In the genomic region with DNA sequence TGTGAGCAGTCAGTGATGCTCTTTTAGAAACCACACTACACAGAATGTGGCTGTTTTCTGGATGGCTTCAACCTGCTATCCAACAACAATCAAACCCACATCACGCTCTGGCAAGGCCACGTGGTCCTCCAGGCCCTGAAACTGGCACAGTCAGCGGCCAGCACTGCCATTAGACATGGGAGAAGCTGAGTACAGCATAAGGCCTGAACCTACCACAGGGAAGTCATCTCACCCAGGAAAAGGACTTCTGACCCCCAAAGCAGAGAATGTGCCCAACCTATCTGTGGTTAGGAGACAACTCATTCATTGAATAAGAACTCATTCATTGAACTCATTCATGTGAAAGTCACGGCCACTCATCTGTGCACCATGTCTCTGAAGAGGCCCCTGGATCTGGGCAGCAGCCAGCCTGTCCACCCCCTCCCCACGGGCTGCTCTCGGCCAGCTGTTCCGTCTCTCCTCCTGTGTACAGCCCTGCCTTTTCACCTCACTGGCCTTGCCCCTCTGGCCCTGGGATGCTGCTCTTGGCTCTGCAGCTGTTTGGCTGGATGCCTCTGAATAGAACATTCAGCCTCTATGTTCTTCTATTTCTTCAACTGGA, we compare ENCODE assay signal across 12 cellular contexts. TPM values are rescaled to one million over a fixed set of nuclear protein-coding genes. Genes with fewer than 3 reads are reported as not detected.
DNase-seq lines count a peak whose midpoint lies in the region; ATAC-seq and TF ChIP-seq lines count a peak whose summit lies in the region.
"Had no signal": no experiment of that assay in that cellular context is flagged by ENCODE, and none has a peak within 500 bp of the region (broad histone marks: within the 10 kb centered on the region; RNA-seq: fewer than 3 reads in every experiment).

No MANE protein-coding gene starts in this region.

- H3K27ac ChIP-seq in neuronal stem cell (replicated peaks; ENCODE audit: low read length) = no peak overlapping the region
- peak overlapping the region; percentile 11 for H3K27ac ChIP-seq in upper lobe of right lung
- H3K27ac ChIP-seq: foreskin keratinocyte, SK-N-MC had no signal

- intact Hi-C loops in Right ventricle myocardium inferior (cut with DNase I) (loop anchor here (1.0 to 5.0 kb wide), 2 partner anchors 12 to 40 kb away; partner anchors contain the start of gene C1orf198), cardiac septum (cut with DNase I) (no loop called here), upper lobe of right lung (cut with DNase I) (no loop called here)

- no peak overlapping the region for H2BK120ac ChIP-seq in neuronal stem cell (ENCODE audit: low read depth, low read length)

- H2AFZ ChIP-seq in neuronal stem cell (ENCODE audit: low read length) = no peak overlapping the region

- no peaks in the 10 kb centered on the region for H3K27me3 ChIP-seq in neuronal stem cell (ENCODE audit: control insufficient read depth in 3 of 3, insufficient read depth in 3 of 3, low read depth in 1 of 3, low read length in 3 of 3)
- H3K27me3 ChIP-seq in upper lobe of right lung = no peaks in the 10 kb centered on the region

- H3K23ac ChIP-seq in neuronal stem cell (ENCODE audit: low read depth, low read length, poor library complexity) = no peak overlapping the region

- DNase-seq in Right ventricle myocardium inferior (ENCODE audit: missing footprints) (peak; percentile 76), cardiac septum (ENCODE audit: low spot score) (no peak), foreskin melanocyte (peak; percentile 64), neuronal stem cell (ENCODE audit: low spot score) (no peak), upper lobe of right lung (no peak), NCI-H510A (lab: John Stamatoyannopoulos, UW) (no peak), G401 (ENCODE audit: low spot score) (no peak)
- no peak for DNase-seq in activated effector memory CD4-positive, alpha-beta T cell treated with Interleukin-2 at 50 U/mL for 16 hours
- DNase-seq: activated CD8-positive, alpha-beta T cell treated with anti-CD3 and anti-CD28 coated beads, Interleukin-2, amount 10 ng/mL, durations not matched to agents 7 days and 5 days; AML-193; foreskin keratinocyte had no signal

- H2BK5ac ChIP-seq in neuronal stem cell (ENCODE audit: low read length) = no peak overlapping the region

- H3K4ac ChIP-seq in neuronal stem cell (ENCODE audit: low read length) = no peak overlapping the region

- H3K4me1 ChIP-seq in neuronal stem cell (ENCODE audit: control insufficient read depth in 2 of 2, insufficient read depth in 1 of 2, low read depth in 1 of 2, low read length in 2 of 2) (peaks cover 12 to 17% of the 10 kb centered on the region in 2 donors), upper lobe of right lung (peaks cover 23% of the 10 kb centered on the region)
- H3K4me1 ChIP-seq: foreskin keratinocyte had no signal

- H4K91ac ChIP-seq in neuronal stem cell (ENCODE audit: low read depth, low read length, poor library complexity) = peak overlapping the region; percentile 15

- ATAC-seq in Right ventricle myocardium inferior (peak; percentile 53), upper lobe of right lung (peak; percentile 32)
- ATAC-seq: activated CD8-positive, alpha-beta T cell treated with anti-CD3 and anti-CD28 coated beads, Interleukin-2, amount 10 ng/mL, durations not matched to agents 7 days and 5 days; foreskin keratinocyte had no signal

- peak overlapping the region; percentile 27 for H2AK5ac ChIP-seq in neuronal stem cell (ENCODE audit: low read depth, low read length)

- no peak overlapping the region for H3K4me2 ChIP-seq in neuronal stem cell (ENCODE audit: insufficient read depth, low read length, poor library complexity, severe bottlenecking)

- H3K79me1 ChIP-seq in neuronal stem cell (ENCODE audit: low read depth, low read length) = no peaks in the 10 kb centered on the region

- H3K9ac ChIP-seq in neuronal stem cell (ENCODE audit: low read depth, low read length, poor library complexity) = no peak overlapping the region

- no peak overlapping the region for H4K8ac ChIP-seq in neuronal stem cell (ENCODE audit: low read depth, low read length)

- no peaks in the 10 kb centered on the region for H3K36me3 ChIP-seq in neuronal stem cell (replicated peaks in 1 of 2; ENCODE audit: control insufficient read depth in 2 of 2, insufficient read depth in 2 of 2, low read length in 2 of 2)
- no peaks in the 10 kb centered on the region for H3K36me3 ChIP-seq in upper lobe of right lung

- no peak overlapping the region for H2BK12ac ChIP-seq in neuronal stem cell (ENCODE audit: low read length)

- no peak for TF ChIP-seq CTCF in upper lobe of right lung (IDR thresholded peaks at IDR 0.05)

- no peak overlapping the region for H2BK15ac ChIP-seq in neuronal stem cell (ENCODE audit: low read length)

- no CpG with 5 or more reads among the region's 7 CpGs for WGBS in neuronal stem cell (ENCODE audit: extremely low coverage in 2 of 2, insufficient read length in 2 of 2, insufficient replicate concordance in 1 of 2), 2 donors

- in situ Hi-C loops in G401 (cut with HindIII; ENCODE audit: low sequenced_read_pairs) = no loop called here

- H3K18ac ChIP-seq in neuronal stem cell (ENCODE audit: low read length) = peak overlapping the region; percentile 58

- no peak overlapping the region for H3K14ac ChIP-seq in neuronal stem cell (ENCODE audit: low read length)

- H3K9me3 ChIP-seq in neuronal stem cell (replicated peaks in 1 of 2; ENCODE audit: control insufficient read depth in 2 of 2, insufficient read depth in 1 of 2, low read depth in 1 of 2, low read length in 2 of 2) (no peaks in the 10 kb centered on the region), upper lobe of right lung (no peaks in the 10 kb centered on the region)

- H3K4me3 ChIP-seq in neuronal stem cell (ENCODE audit: low read length in 2 of 2) (no peak overlapping the region), upper lobe of right lung (no peak overlapping the region)
- H3K4me3 ChIP-seq: SK-N-MC had no signal

RNA-seq across cellular contexts. Expression of gene C1orf198, which starts 41.1 kb away (rescaled TPM):
- 46.0 TPM for total RNA-seq in Right ventricle myocardium inferior
- total RNA-seq in cardiac septum = 73.9 TPM
- polyA plus RNA-seq in neuronal stem cell (2013, experiment 1 of 2) = 39.0 TPM
- 39.1 TPM for polyA plus RNA-seq in neuronal stem cell (2013, experiment 2 of 2)
- 159 TPM for total RNA-seq in upper lobe of right lung
- 22.6 and 35.6 TPM in 2 replicates for total RNA-seq in G401 (2014; rRNA removed; shearing (Covaris generic))

Comparison
In these comparisons a context has a peak if more than half of its experiments do, and no peak if none do; other contexts are left out.
1. DNase-seq: peak in Right ventricle myocardium inferior (single experiment) and foreskin melanocyte (single experiment); none in cardiac septum (single experiment), neuronal stem cell (single experiment), upper lobe of right lung (single experiment), NCI-H510A (single experiment), activated effector memory CD4-positive, alpha-beta T cell treated with Interleukin-2 at 50 U/mL for 16 hours (single experiment) and G401 (single experiment).